In genomic region chr7:131327626-131328386, GRCh38 we compare ENCODE assay signal across 8 cellular contexts. TPM values are rescaled to one million over a fixed set of nuclear protein-coding genes. Genes with fewer than 3 reads are reported as not detected.
DNase-seq lines count a peak whose midpoint lies in the region; TF ChIP-seq lines count a peak whose summit lies in the region.

TSS of gene MKLN1 (plus strand) at chr7:131327876. CDS start at chr7:131327900, 24 bp downstream.

- no peaks in the 10 kb centered on the region for H3K9me3 ChIP-seq in NT2/D1 (ENCODE audit: insufficient read depth, low read length)

- H3K9ac ChIP-seq in NT2/D1 (ENCODE audit: insufficient read length, low read depth), result peak within 1 kb of the TSS; percentile 93

- no peaks in the 10 kb centered on the region for H3K4me1 ChIP-seq in NT2/D1 (ENCODE audit: insufficient read depth, insufficient read length)

- in situ Hi-C loops in endometrial microvascular endothelial cells (cut with HindIII; ENCODE audit: inconsistent ontology term, low pct_unique_long_range_greater_than_20kb, low sequenced_read_pairs), result no loop called here

- H3K27me3 ChIP-seq in NT2/D1 (ENCODE audit: insufficient read depth, insufficient read length), result no peaks in the 10 kb centered on the region

- DNase-seq in COR-L47 (lab: John Stamatoyannopoulos, UW) (peak; percentile 87), GM20000 (ENCODE audit: low spot score) (peak; percentile 93), HT-29 (ENCODE audit: low spot score) (peak; percentile 95), NT2/D1 (ENCODE audit: low read depth, low spot score) (peak; percentile 91), midbrain (lab: John Stamatoyannopoulos, UW) (peak; percentile 91)
- peak; percentile 70 for DNase-seq in activated CD8-positive, alpha-beta memory T cell treated with anti-CD3 and anti-CD28 coated beads, Interleukin-2, amount 50 U/mL, for 24 hours (ENCODE audit: extremely low read depth)
- peak; percentile 84 to 86 for DNase-seq in stimulated activated CD8-positive, alpha-beta memory T cell treated with anti-CD3 and anti-CD28 coated beads, Interleukin-15, amount 100 ng/mL, for 48 hours (ENCODE audit: low read depth in 2 of 2)

- H3K4me3 ChIP-seq in NT2/D1 (ENCODE audit: insufficient read length, low read depth), result peak within 1 kb of the TSS; percentile 91

- no peak for TF ChIP-seq CTCF in GM20000 (IDR thresholded peaks at IDR 0.05; ENCODE audit: extremely low read depth, missing control alignments)

- peaks cover 6% of the 10 kb centered on the region for H3K36me3 ChIP-seq in NT2/D1 (ENCODE audit: insufficient read depth, insufficient read length, low read length)

RNA-seq across cellular contexts. Expression of gene MKLN1, which starts in this region (rescaled TPM):
- total RNA-seq in HT-29 (2014; rRNA removed; shearing (Covaris generic)), result 11.2 and 12.1 TPM in 2 replicates
- total RNA-seq in endometrial microvascular endothelial cells (ENCODE audit: inconsistent ontology term), result 30.8 TPM

Comparison
In these comparisons a context has a peak if more than half of its experiments do, and no peak if none do; other contexts are left out.
1. Peak in every context shown above with its lines: DNase-seq and H3K4me3 ChIP-seq.